Comparison of ENCODE assay signal across 9 cellular contexts in genomic region chr5:78907255-78907886, GRCh38.
A peak's percentile ranks its signal among the peaks of the same experiment; 100 is the strongest.
DNase-seq lines count a peak whose midpoint lies in the region; ATAC-seq and TF ChIP-seq lines count a peak whose summit lies in the region.
"Had no signal": no experiment of that assay in that cellular context is flagged by ENCODE, and none has a peak within 500 bp of the region (broad histone marks: within the 10 kb centered on the region; RNA-seq: fewer than 3 reads in every experiment).

No MANE protein-coding gene starts in this region.

- H4K20me1 ChIP-seq in MM.1S (ENCODE audit: insufficient read depth, low read length), result no peaks in the 10 kb centered on the region

- peak; percentile 85 for DNase-seq in HS-5 (ENCODE audit: low read depth)
- DNase-seq in middle frontal gyrus (ENCODE audit: extremely low spot score, low spot score), result peak; percentile 42
- DNase-seq in MM.1S, result no peak
- DNase-seq in globus pallidus (ENCODE audit: low spot score), result no peak
- no peak for DNase-seq in activated T-cell treated with anti-CD3 and anti-CD28 coated beads, Interleukin-2, amount 50 U/mL, for 24 hours

- H3K4me1 ChIP-seq in ACC112 (ENCODE audit: control insufficient read depth, insufficient read depth, low read length, unreplicated experiment) (peaks cover 26% of the 10 kb centered on the region), MM.1S (ENCODE audit: low read length) (no peaks in the 10 kb centered on the region)

- H3K9me3 ChIP-seq in MM.1S (replicated peaks; ENCODE audit: insufficient read depth, low read length), result no peaks in the 10 kb centered on the region

- no peaks in the 10 kb centered on the region for H3K79me2 ChIP-seq in ACC112 (ENCODE audit: control insufficient read depth, insufficient read depth, low read length, unreplicated experiment)
- H3K79me2 ChIP-seq in MM.1S (ENCODE audit: low read length), result no peaks in the 10 kb centered on the region

- H3K9me3 Mint-ChIP-seq in brain, result no peaks in the 10 kb centered on the region
- no peaks in the 10 kb centered on the region for H3K9me3 Mint-ChIP-seq in activated T-cell treated with anti-CD3 and anti-CD28 coated beads, Interleukin-2, amount 50 U/mL, for 24 hours

- H2AFZ ChIP-seq in ACC112 (ENCODE audit: low read length, unreplicated experiment), result peak overlapping the region; percentile 4
- no peak overlapping the region for H2AFZ ChIP-seq in MM.1S (ENCODE audit: low read length)

- ATAC-seq in HG03354 (IDR thresholded peaks at IDR 0.05; ENCODE audit: poor library complexity, severe bottlenecking, unreplicated experiment), result no peak
- ATAC-seq: Panc1 had no signal

- no peak for TF ChIP-seq CTCF in brain (conservative IDR thresholded peaks at IDR 0.05)
- TF ChIP-seq CTCF in MM.1S (IDR thresholded peaks at IDR 0.05; ENCODE audit: low read length), result no peak

- H3K27ac Mint-ChIP-seq in brain, result peak overlapping the region in 4 of 5 experiments; percentile 50 to 97 (median 85)
- no peak overlapping the region for H3K27ac Mint-ChIP-seq in activated T-cell treated with anti-CD3 and anti-CD28 coated beads, Interleukin-2, amount 50 U/mL, for 24 hours

- H3K4me1 Mint-ChIP-seq in brain, result peaks cover 76% of the 10 kb centered on the region
- peaks cover 3% of the 10 kb centered on the region for H3K4me1 Mint-ChIP-seq in activated T-cell treated with anti-CD3 and anti-CD28 coated beads, Interleukin-2, amount 50 U/mL, for 24 hours (ENCODE audit: low read depth)

- H3K9me2 ChIP-seq in MM.1S (replicated peaks; ENCODE audit: insufficient read depth, low read length), result no peaks in the 10 kb centered on the region

- peak overlapping the region; percentile 57 for H3K27ac ChIP-seq in ACC112 (ENCODE audit: low read depth, low read length)
- H3K27ac ChIP-seq in MM.1S (ENCODE audit: low read length), result no peak overlapping the region

- no peaks in the 10 kb centered on the region for H3K36me3 Mint-ChIP-seq in brain
- H3K36me3 Mint-ChIP-seq in activated T-cell treated with anti-CD3 and anti-CD28 coated beads, Interleukin-2, amount 50 U/mL, for 24 hours (ENCODE audit: low read depth), result peaks cover 14% of the 10 kb centered on the region

- no peaks in the 10 kb centered on the region for H3K27me3 ChIP-seq in ACC112 (ENCODE audit: insufficient read depth, low read length)
- no peaks in the 10 kb centered on the region for H3K27me3 ChIP-seq in MM.1S (replicated peaks; ENCODE audit: insufficient read depth, low read length)

- no peak overlapping the region for H3K4me2 ChIP-seq in MM.1S (ENCODE audit: low read depth, low read length)

- no peaks in the 10 kb centered on the region for H3F3A ChIP-seq in MM.1S (ENCODE audit: insufficient read depth, low read length)

- peak overlapping the region; percentile 57 for H3K4me3 ChIP-seq in ACC112 (ENCODE audit: low read depth, low read length)
- H3K4me3 ChIP-seq in MM.1S (ENCODE audit: low read length), result no peak overlapping the region

- H3K27me3 Mint-ChIP-seq in brain, result no peaks in the 10 kb centered on the region
- no peaks in the 10 kb centered on the region for H3K27me3 Mint-ChIP-seq in activated T-cell treated with anti-CD3 and anti-CD28 coated beads, Interleukin-2, amount 50 U/mL, for 24 hours

- H3K4me3 Mint-ChIP-seq in brain, result peak overlapping the region in 3 of 5 experiments; percentile 66 to 80 (median 78)
- H3K4me3 Mint-ChIP-seq in activated T-cell treated with anti-CD3 and anti-CD28 coated beads, Interleukin-2, amount 50 U/mL, for 24 hours, result no peak overlapping the region

- no peak overlapping the region for H3K9ac ChIP-seq in MM.1S (ENCODE audit: low read length)

- H3K36me3 ChIP-seq in ACC112 (ENCODE audit: insufficient read depth, low read length) (no peaks in the 10 kb centered on the region), MM.1S (replicated peaks; ENCODE audit: insufficient read depth, low read length) (no peaks in the 10 kb centered on the region)

Comparison
In these comparisons a context has a peak if more than half of its experiments do, and no peak if none do; other contexts are left out.
1. DNase-seq: peak in HS-5 (single experiment) and middle frontal gyrus (single experiment); none in MM.1S (single experiment), globus pallidus (single experiment) and activated T-cell treated with anti-CD3 and anti-CD28 coated beads, Interleukin-2, amount 50 U/mL, for 24 hours (single experiment).